Comparison of ENCODE assay signal across 10 cellular contexts in genomic region chr20:64257107-64257757, GRCh38. TPM values are rescaled to one million over a fixed set of nuclear protein-coding genes. Genes with fewer than 3 reads are reported as not detected.
DNase-seq lines count a peak whose midpoint lies in the region; ATAC-seq and TF ChIP-seq lines count a peak whose summit lies in the region.
"Had no signal": no experiment of that assay in that cellular context is flagged by ENCODE, and none has a peak within 500 bp of the region (broad histone marks: within the 10 kb centered on the region; RNA-seq: fewer than 3 reads in every experiment).

No MANE protein-coding gene starts in this region.

- no peak for ATAC-seq in activated CD8-positive, alpha-beta T cell treated with anti-CD3 and anti-CD28 coated beads for 36 hours
- ATAC-seq in left ventricle myocardium superior = peak; percentile 27

- CTCF ChIA-PET in activated CD8-positive, alpha-beta T cell treated with anti-CD3 and anti-CD28 coated beads for 36 hours (lab: Charles Lee) = interaction anchor here (1.8 to 4.9 kb wide), 4 partner anchors 11 to 219 kb away, joined by 4 to 45 read pairs (median 8); no protein-coding TSS in a partner anchor

- H3K27ac Mint-ChIP-seq in T-helper 1 cell treated with Interleukin-12 subunit alpha and Interleukin-12 subunit beta and Interleukin-4 antibody, amounts not matched to agents 30 μg/mL and 1 μg/mL, for 36 hours = peak overlapping the region; percentile 92
- peak overlapping the region; percentile 92 for H3K27ac Mint-ChIP-seq in activated CD8-positive, alpha-beta T cell treated with anti-CD3 and anti-CD28 coated beads for 36 hours

- DNase-seq in T-helper 1 cell (no peak), left ventricle myocardium superior (no peak), cortex of kidney (lab: John Stamatoyannopoulos, UW) (no peak), kidney tubule cell (ENCODE audit: low spot score) (no peak)
- DNase-seq in activated CD8-positive, alpha-beta T cell treated with anti-CD3 and anti-CD28 coated beads for 36 hours = no peak
- DNase-seq in stimulated activated CD4-positive, alpha-beta T cell treated with anti-CD3 and anti-CD28 coated beads, Interleukin-1b, Interleukin-23, amount 100 ng/mL, for 48 hours = no peak
- DNase-seq: hippocampal formation, NCI-H446 treated with DMSO at 0.1 percent for 48 hours had no signal

- H3K4me1 ChIP-seq in skeletal muscle tissue (ENCODE audit: control insufficient read depth in 3 of 3, insufficient read depth in 3 of 3, low read length in 3 of 3) = peaks cover 41 to 48% (median 45%) of the 10 kb centered on the region in 3 donors

- peaks cover 11% of the 10 kb centered on the region for H3K36me3 Mint-ChIP-seq in T-helper 1 cell treated with Interleukin-12 subunit alpha and Interleukin-12 subunit beta and Interleukin-4 antibody, amounts not matched to agents 30 μg/mL and 1 μg/mL, for 36 hours (ENCODE audit: low read depth)
- H3K36me3 Mint-ChIP-seq in activated CD8-positive, alpha-beta T cell treated with anti-CD3 and anti-CD28 coated beads for 36 hours (ENCODE audit: low read depth) = peaks cover 12% of the 10 kb centered on the region

- peak overlapping the region; percentile 85 to 87 (median 86) for H3K4me3 ChIP-seq in skeletal muscle tissue (ENCODE audit: low read length in 3 of 3)

- H3K27me3 ChIP-seq in skeletal muscle tissue (ENCODE audit: control insufficient read depth in 3 of 3, insufficient read depth in 3 of 3, low read length in 3 of 3) = peaks cover 0 to 6% (median 0%) of the 10 kb centered on the region in 3 donors

- peaks cover 0 to 5% (median 3%) of the 10 kb centered on the region in 3 donors for H3K36me3 ChIP-seq in skeletal muscle tissue (ENCODE audit: control insufficient read depth in 3 of 3, insufficient read depth in 3 of 3, low read length in 3 of 3)

- no peak for TF ChIP-seq CTCF in activated CD8-positive, alpha-beta T cell treated with anti-CD3 and anti-CD28 coated beads for 36 hours (IDR thresholded peaks at IDR 0.05)

- peak overlapping the region; percentile 8 to 93 (median 22) for H3K9ac ChIP-seq in skeletal muscle tissue (ENCODE audit: low read depth in 1 of 3, low read length in 3 of 3)

- intact Hi-C loops in activated CD8-positive, alpha-beta T cell treated with anti-CD3 and anti-CD28 coated beads for 36 hours (cut with micrococcal nuclease) = no loop called here
- intact Hi-C loops in left ventricle myocardium superior (cut with micrococcal nuclease) = no loop called here

- H3K4me3 Mint-ChIP-seq in T-helper 1 cell treated with Interleukin-12 subunit alpha and Interleukin-12 subunit beta and Interleukin-4 antibody, amounts not matched to agents 30 μg/mL and 1 μg/mL, for 36 hours = peak overlapping the region; percentile 90
- H3K4me3 Mint-ChIP-seq in activated CD8-positive, alpha-beta T cell treated with anti-CD3 and anti-CD28 coated beads for 36 hours = peak overlapping the region; percentile 82

- no peaks in the 10 kb centered on the region for H3K9me3 Mint-ChIP-seq in T-helper 1 cell treated with Interleukin-12 subunit alpha and Interleukin-12 subunit beta and Interleukin-4 antibody, amounts not matched to agents 30 μg/mL and 1 μg/mL, for 36 hours
- no peaks in the 10 kb centered on the region for H3K9me3 Mint-ChIP-seq in activated CD8-positive, alpha-beta T cell treated with anti-CD3 and anti-CD28 coated beads for 36 hours

- H3K27me3 Mint-ChIP-seq in T-helper 1 cell treated with Interleukin-12 subunit alpha and Interleukin-12 subunit beta and Interleukin-4 antibody, amounts not matched to agents 30 μg/mL and 1 μg/mL, for 36 hours (ENCODE audit: low read depth) = peaks cover 4% of the 10 kb centered on the region
- peaks cover 5% of the 10 kb centered on the region for H3K27me3 Mint-ChIP-seq in activated CD8-positive, alpha-beta T cell treated with anti-CD3 and anti-CD28 coated beads for 36 hours

- no peak overlapping the region for H3K27ac ChIP-seq in skeletal muscle tissue (ENCODE audit: low read depth, low read length)

- POLR2A ChIA-PET in activated CD8-positive, alpha-beta T cell treated with anti-CD3 and anti-CD28 coated beads for 36 hours (lab: Charles Lee) = interaction anchor here (0.9 kb wide), 1 partner anchor 11 kb away, joined by 3 read pairs; no protein-coding TSS in a partner anchor

- H3K9me3 ChIP-seq in skeletal muscle tissue (ENCODE audit: control insufficient read depth in 3 of 3, low read length in 3 of 3) = no peaks in the 10 kb centered on the region

- peaks cover 53% of the 10 kb centered on the region for H3K4me1 Mint-ChIP-seq in T-helper 1 cell treated with Interleukin-12 subunit alpha and Interleukin-12 subunit beta and Interleukin-4 antibody, amounts not matched to agents 30 μg/mL and 1 μg/mL, for 36 hours (ENCODE audit: low read depth)
- peaks cover 53% of the 10 kb centered on the region for H3K4me1 Mint-ChIP-seq in activated CD8-positive, alpha-beta T cell treated with anti-CD3 and anti-CD28 coated beads for 36 hours (ENCODE audit: low read depth)

RNA-seq across cellular contexts. Expression of gene PCMTD2, which starts 1.7 kb away (rescaled TPM):
- total RNA-seq in activated CD8-positive, alpha-beta T cell treated with anti-CD3 and anti-CD28 coated beads for 36 hours = 10 to 100 TPM; 26.0 to 28.6 TPM
- total RNA-seq in left ventricle myocardium superior (87.2 TPM), skeletal muscle tissue (36.5 TPM)
